Comparison of ENCODE assay signal across 16 cellular contexts in the genomic region with DNA sequence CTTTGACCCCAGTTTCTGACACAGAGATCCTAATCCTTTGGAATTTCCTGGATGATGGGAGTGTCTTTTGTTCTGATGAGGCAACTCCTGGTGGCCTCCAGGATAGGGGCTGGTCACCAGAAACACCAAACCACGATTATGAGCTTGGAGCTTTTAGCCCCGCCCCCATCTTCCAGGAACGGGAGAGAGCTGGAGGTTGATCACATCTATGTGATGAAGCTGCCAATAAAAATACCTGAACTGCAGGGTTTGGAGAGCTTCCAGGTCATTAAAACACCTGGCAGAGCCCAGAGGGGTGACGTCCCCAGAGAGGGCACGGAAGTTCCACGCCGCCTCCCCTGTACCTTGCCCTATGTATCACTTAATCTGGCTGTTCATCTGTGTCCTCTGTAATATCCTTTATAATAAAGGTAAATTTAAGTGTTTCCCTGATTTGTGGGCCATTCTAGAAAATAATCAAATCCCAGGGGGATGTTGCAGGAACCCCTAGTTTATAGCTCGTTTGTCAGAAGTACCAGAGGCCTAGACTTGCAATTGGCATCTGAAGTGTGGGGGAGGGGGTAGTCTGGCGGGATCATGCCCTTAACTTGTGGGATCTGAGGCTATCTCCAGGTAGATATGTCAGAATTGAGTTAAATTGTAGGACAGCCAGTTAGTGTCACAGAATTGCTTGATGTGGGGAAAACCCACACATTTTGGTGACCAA. TPM values are rescaled to one million over a fixed set of nuclear protein-coding genes. Genes with fewer than 3 reads are reported as not detected.
A peak's percentile ranks its signal among the peaks of the same experiment; 100 is the strongest.
DNase-seq lines count a peak whose midpoint lies in the region; ATAC-seq, FAIRE-seq and TF ChIP-seq lines count a peak whose summit lies in the region.
"Had no signal": no experiment of that assay in that cellular context is flagged by ENCODE, and none has a peak within 500 bp of the region (broad histone marks: within the 10 kb centered on the region; RNA-seq: fewer than 3 reads in every experiment).

No MANE protein-coding gene starts in this region.

- H3K9me3 ChIP-seq in SJSA1 (replicated peaks) (no peaks in the 10 kb centered on the region), kidney (ENCODE audit: control insufficient read depth in 1 of 2, low read length in 2 of 2) (no peaks in the 10 kb centered on the region), stomach (no peaks in the 10 kb centered on the region), tibial nerve (no peaks in the 10 kb centered on the region)
- H3K9me3 ChIP-seq: ascending aorta, tibial artery had no signal

- no peak for FAIRE-seq in kidney (lab: Jason Lieb, UNC)
- FAIRE-seq: G401.6, islet of Langerhans had no signal

- peak overlapping the region in 1 of 2 donors; percentile 13 for H3K9ac ChIP-seq in kidney (ENCODE audit: low read length in 2 of 2)

- DNase-seq in HT1080 (ENCODE audit: low read depth) (peak; percentile 47), SJSA1 (ENCODE audit: low read depth in 1 of 2, low spot score in 2 of 2) (peak; percentile 74 to 98), kidney (peak; percentile 93), stomach (peak; percentile 84), NCI-H774 (lab: John Stamatoyannopoulos, UW) (no peak), NCI-H1048 (lab: John Stamatoyannopoulos, UW) (no peak), tibial nerve (ENCODE audit: low spot score in 2 of 2) (no peak)
- DNase-seq: erythroblast, KG1, NCI-H524 treated with DMSO at 0.1 percent for 48 hours, posterior cingulate gyrus, tibial artery had no signal

- H3K4me1 ChIP-seq in SJSA1 (replicated peaks), result peaks cover 52% of the 10 kb centered on the region
- peaks cover 8 to 14% of the 10 kb centered on the region in 2 donors for H3K4me1 ChIP-seq in kidney (ENCODE audit: control insufficient read depth in 1 of 2, insufficient read depth in 1 of 2, low read depth in 1 of 2, low read length in 2 of 2)
- H3K4me1 ChIP-seq in stomach, result peaks cover 19 to 42% (median 33%) of the 10 kb centered on the region in 4 donors
- peaks cover 0 to 19% (median 8%) of the 10 kb centered on the region in 4 donors for H3K4me1 ChIP-seq in tibial nerve

- TF ChIP-seq POLR2A in stomach (IDR thresholded peaks at IDR 0.05) (no peak), tibial nerve (IDR thresholded peaks at IDR 0.05) (no peak)

- intact Hi-C loops in kidney (cut with DNase I), result no loop called here
- intact Hi-C loops in stomach (cut with DNase I; ENCODE audit: low total_unique reads), result no loop called here

- H3K27me3 ChIP-seq in SJSA1 (replicated peaks), result no peaks in the 10 kb centered on the region
- H3K27me3 ChIP-seq in stomach, result no peaks in the 10 kb centered on the region
- H3K27me3 ChIP-seq in tibial nerve, result no peaks in the 10 kb centered on the region
- H3K27me3 ChIP-seq: ascending aorta, tibial artery had no signal

- peaks cover 95% of the 10 kb centered on the region for H3K36me3 ChIP-seq in SJSA1
- peaks cover 14 to 32% of the 10 kb centered on the region in 2 donors for H3K36me3 ChIP-seq in kidney (ENCODE audit: control insufficient read depth in 1 of 2, insufficient read depth in 2 of 2, low read length in 2 of 2)
- peaks cover 30 to 79% (median 71%) of the 10 kb centered on the region in 4 donors for H3K36me3 ChIP-seq in stomach
- peaks cover 0 to 79% (median 0%) of the 10 kb centered on the region in 3 donors for H3K36me3 ChIP-seq in tibial nerve

- no peak for ATAC-seq in HG03571 (IDR thresholded peaks at IDR 0.05; ENCODE audit: unreplicated experiment)

- 39 to 62% (median 45%) methylated on average over 9 of the region's 9 CpGs for WGBS in stomach, 5 donors
- 78 to 85% methylated on average over 9 of the region's 9 CpGs for WGBS in tibial nerve, 2 donors

- H3K27ac ChIP-seq in SJSA1 (peak overlapping the region; percentile 75), kidney (ENCODE audit: low read depth in 2 of 2, low read length in 2 of 2) (no peak overlapping the region), stomach (peak overlapping the region; percentile 57 to 79 (median 74)), tibial nerve (peak overlapping the region in 1 of 4 donors; percentile 40)
- H3K27ac ChIP-seq: ascending aorta, tibial artery had no signal

- TF ChIP-seq EP300 in stomach (IDR thresholded peaks at IDR 0.05), result no peak
- no peak for TF ChIP-seq EP300 in tibial nerve (IDR thresholded peaks at IDR 0.05)

- TF ChIP-seq CTCF in kidney (IDR thresholded peaks at IDR 0.05; ENCODE audit: borderline replicate concordance, extremely low read depth, insufficient read depth), result no peak
- TF ChIP-seq CTCF in stomach (IDR thresholded peaks at IDR 0.05), result no peak
- no peak for TF ChIP-seq CTCF in tibial nerve (IDR thresholded peaks at IDR 0.05)

- H3K4me3 ChIP-seq in SJSA1 (no peak overlapping the region), kidney (ENCODE audit: low read length in 2 of 2) (no peak overlapping the region), stomach (no peak overlapping the region), tibial nerve (no peak overlapping the region)
- H3K4me3 ChIP-seq: ascending aorta, tibial artery had no signal

RNA-seq across cellular contexts. Expression of gene APPL2, which starts 21.2 kb away (rescaled TPM):
- total RNA-seq in HT1080 (2014; rRNA removed; shearing (Covaris generic)), result 17.5 and 27.0 TPM in 2 replicates
- polyA plus RNA-seq in HT1080 (2015; cell fraction: cytosol; rRNA removed), result 32.0 and 38.8 TPM in 2 replicates
- 66.4 and 74.0 TPM in 2 replicates for polyA plus RNA-seq in HT1080 (2015; cell fraction: nucleus; rRNA removed)
- total RNA-seq in SJSA1 (2014; rRNA removed; shearing (Covaris generic)), result 519 and 584 TPM in 2 replicates
- total RNA-seq in kidney, result 42.5 TPM
- 17.9 TPM for polyA plus RNA-seq in kidney (ENCODE audit: insufficient read depth, low read depth, low replicate concordance)
- 100 to 1,000 TPM in 1 of 5 donors, 10 to 100 TPM in 4; 43.4 to 407 (median 69.0) TPM for total RNA-seq in stomach
- polyA plus RNA-seq in stomach, result 10 to 100 TPM; 15.9 to 39.0 (median 16.9) TPM
- total RNA-seq in tibial nerve, result 10 to 100 TPM; 48.6 to 97.9 (median 79.5) TPM

Comparison
In these comparisons a context has a peak if more than half of its experiments do, and no peak if none do; other contexts are left out.
1. DNase-seq: peak in HT1080 (single experiment), SJSA1 (2 of 2), kidney (single experiment) and stomach (single experiment); none in NCI-H774 (single experiment), NCI-H1048 (single experiment) and tibial nerve (0 of 2).
2. H3K27ac ChIP-seq: peak in SJSA1 (single experiment) and stomach (5 of 5); none in kidney (0 of 2).